20 cellular contexts compared by ENCODE assay signal in genomic region chr12:124352257-124352656, GRCh38. TPM values are rescaled to one million over a fixed set of nuclear protein-coding genes. Genes with fewer than 3 reads are reported as not detected.
DNase-seq lines count a peak whose midpoint lies in the region; ATAC-seq, FAIRE-seq and TF ChIP-seq lines count a peak whose summit lies in the region.
"Had no signal": no experiment of that assay in that cellular context is flagged by ENCODE, and none has a peak within 500 bp of the region (broad histone marks: within the 10 kb centered on the region; RNA-seq: fewer than 3 reads in every experiment).

No MANE protein-coding gene starts in this region.

- no peak for ATAC-seq in K562
- ATAC-seq: CD8-positive, alpha-beta T cell had no signal

- no peak for FAIRE-seq in K562 (lab: Jason Lieb, UNC)
- FAIRE-seq: A204.1, GM12892, GM18507 had no signal

- H3K4me3 ChIP-seq in BLaER1 = no peak overlapping the region
- H3K4me3 ChIP-seq in HL-60 (replicated peaks; ENCODE audit: insufficient read depth, low read length) = no peak overlapping the region
- no peak overlapping the region for H3K4me3 ChIP-seq in K562
- H3K4me3 ChIP-seq in sigmoid colon = no peak overlapping the region

- DNase-seq in HL-60 (ENCODE audit: low read depth in 1 of 2, low spot score in 1 of 2) = no peak
- no peak for DNase-seq in K562 (ENCODE audit: extremely low read depth in 1 of 4, low spot score in 3 of 4)
- no peak for DNase-seq in sigmoid colon
- DNase-seq in stimulated activated CD4-positive, alpha-beta T cell treated with anti-CD3 and anti-CD28 coated beads, Interleukin-4, amount 100 ng/mL, for 1 hour = no peak
- DNase-seq in MV-4-11 (lab: John Stamatoyannopoulos, UW) = no peak
- no peak for DNase-seq in NOMO-1 (lab: John Stamatoyannopoulos, UW; ENCODE audit: unreplicated experiment in 2 of 2)
- DNase-seq: CD8-positive, alpha-beta T cell; NCI-H1436; NCI-H1930; NCI-H345; NCI-H526; SHP77 treated with DMSO at 0.1 percent for 48 hours; SK-N-SH had no signal

- intact Hi-C loops in K562 (cut with micrococcal nuclease) (loop anchor here (10.0 kb wide), 1 partner anchor 123 kb away; no protein-coding TSS in a partner anchor), sigmoid colon (cut with DNase I) (no loop called here)

- TF ChIP-seq POLR2A in K562 (conservative IDR thresholded peaks at IDR 0.05) (no peak), sigmoid colon (IDR thresholded peaks at IDR 0.05) (no peak)

- H3K27me3 ChIP-seq in BLaER1 (no peaks in the 10 kb centered on the region), HL-60 (ENCODE audit: insufficient read depth, poor library complexity, severe bottlenecking) (no peaks in the 10 kb centered on the region), K562 (ENCODE audit: control insufficient read depth in 2 of 2, insufficient read depth in 2 of 2, low read length in 2 of 2) (no peaks in the 10 kb centered on the region), sigmoid colon (no peaks in the 10 kb centered on the region)
- H3K27me3 ChIP-seq: BE2C had no signal

- in situ Hi-C loops in K562 (cut with MboI) = no loop called here

- no peaks in the 10 kb centered on the region for H3K9me3 ChIP-seq in BLaER1
- no peaks in the 10 kb centered on the region for H3K9me3 ChIP-seq in K562 (replicated peaks; ENCODE audit: control insufficient read depth, insufficient read depth, low read depth, low read length)
- no peaks in the 10 kb centered on the region for H3K9me3 ChIP-seq in sigmoid colon
- H3K9me3 ChIP-seq: BE2C, SK-N-SH had no signal

- H3K9me1 ChIP-seq in K562 (ENCODE audit: control insufficient read depth, insufficient read depth, low read length) = no peaks in the 10 kb centered on the region

- H3K27ac ChIP-seq in BLaER1 (peak overlapping the region; percentile 52; the same call in 1 of the 2 replicates), HL-60 (replicated peaks) (peak overlapping the region; percentile 32), K562 (ENCODE audit: extremely low read depth, low read depth, low read length) (no peak overlapping the region), sigmoid colon (peak overlapping the region in 3 of 4 donors; percentile 30 to 50 (median 30))
- H3K27ac ChIP-seq: KMS-11 had no signal

- H3K4me1 ChIP-seq in BLaER1 = peaks cover 60% of the 10 kb centered on the region
- peaks cover 10 to 22% of the 10 kb centered on the region in 2 experiments for H3K4me1 ChIP-seq in K562 (replicated peaks in 1 of 2; ENCODE audit: control insufficient read depth in 2 of 2, insufficient read depth in 2 of 2, low read length in 2 of 2)
- peaks cover 0 to 13% (median 12%) of the 10 kb centered on the region in 4 donors for H3K4me1 ChIP-seq in sigmoid colon

- H3K9ac ChIP-seq in BLaER1 = no peak overlapping the region; the same call in 1 of the 2 replicates
- no peak overlapping the region; a peak in 1 of 4 replicates for H3K9ac ChIP-seq in K562 (ENCODE audit: insufficient read depth in 1 of 2, low read depth in 2 of 2, low read length in 2 of 2)
- H3K9ac ChIP-seq: KMS-11, SK-N-SH had no signal

- BruUV-seq in K562 (replicated peaks; lab: Mats Ljungman, UMichigan) = no TSS peak

- TF ChIP-seq EP300 in K562 (IDR thresholded peaks at IDR 0.05; ENCODE audit: low read length) (no peak), sigmoid colon (IDR thresholded peaks at IDR 0.05) (no peak)

- CTCF ChIA-PET in K562 (lab: Yijun Ruan, JAX; ENCODE audit: low intra/inter-chr PET ratio) = no interaction called here

- TF ChIP-seq RAD21 in K562 (CRISPR knock-in tag; conservative IDR thresholded peaks at IDR 0.05 in 1 of 2, IDR thresholded peaks at IDR 0.05 in 1 of 2) = no peak

- H4K20me1 ChIP-seq in BLaER1 (peaks cover 59% of the 10 kb centered on the region), K562 (replicated peaks; ENCODE audit: control insufficient read depth, insufficient read depth, low read length) (peaks cover 6% of the 10 kb centered on the region)

- H2AFZ ChIP-seq in K562 (ENCODE audit: low read depth, low read length) = no peak overlapping the region

- H3K4me2 ChIP-seq in BLaER1 (peak overlapping the region; percentile 75), K562 (ENCODE audit: insufficient read depth, low read length) (no peak overlapping the region)
- H3K4me2 ChIP-seq: KMS-11, SK-N-SH had no signal

- POLR2A ChIA-PET in K562 (lab: Yijun Ruan, JAX) = interaction anchor here (0.6 to 1.0 kb wide), 2 partner anchors 33 to 381 kb away, joined by 3 to 4 read pairs; no protein-coding TSS in a partner anchor

- H3K36me3 ChIP-seq in BLaER1 (peaks cover 99% of the 10 kb centered on the region), K562 (ENCODE audit: control insufficient read depth, insufficient read depth, low read length) (peaks cover 66% of the 10 kb centered on the region; the same call in 2 of the 3 replicates), sigmoid colon (peaks cover 28 to 100% (median 87%) of the 10 kb centered on the region in 4 donors)

- TF ChIP-seq CTCF in HL-60 (IDR thresholded peaks at IDR 0.05; ENCODE audit: insufficient read depth, low read length) (no peak), K562 (IDR thresholded peaks at IDR 0.05 in 2 of 3, conservative IDR thresholded peaks at IDR 0.05 in 1 of 3; ENCODE audit: insufficient read depth in 2 of 3, low read depth in 1 of 3, low read length in 3 of 3) (no peak), sigmoid colon (IDR thresholded peaks at IDR 0.05) (no peak)

- H3K79me2 ChIP-seq in K562 (ENCODE audit: control insufficient read depth, insufficient read depth, low read length) = no peaks in the 10 kb centered on the region

TF ChIP-seq in K562, 482 proteins besides CTCF, POLR2A, EP300 and RAD21:
- TF ChIP-seq MTA3 (IDR thresholded peaks at IDR 0.05; ENCODE audit: borderline replicate concordance) (no peak), RBM25 (IDR thresholded peaks at IDR 0.05; ENCODE audit: low read depth, low read length, severe bottlenecking) (peak; percentile 10), FOSL1 (tag; conservative IDR thresholded peaks at IDR 0.05) (no peak), ZNF121 (CRISPR knock-in tag; conservative IDR thresholded peaks at IDR 0.05) (peak; percentile 57; the same call in 1 of the 2 replicates)
TF ChIP-seq in K562: peak in this region for 2.

RNA-seq across cellular contexts. Expression of gene RFLNA, which starts 57.4 kb away (rescaled TPM):
- not detected in 2 replicates for total RNA-seq in K562 (2011; cell fraction: chromatin; rRNA removed; ENCODE audit: low replicate concordance)
- total RNA-seq in K562 (2011; cell fraction: nucleolus; rRNA removed) = not detected in 2 replicates
- not detected in 2 replicates for total RNA-seq in K562 (2011; cell fraction: nucleoplasm; rRNA removed)
- total RNA-seq in K562 (2014; rRNA removed) = not detected in 2 replicates
- not detected in 2 replicates for total RNA-seq in K562 (2014; rRNA removed; fragmentation: Illumina TruSeq; extraction: Trizol)
- total RNA-seq in K562 (2015; rRNA removed; fragmentation: Illumina TruSeq; extraction: Trizol) = not detected in 2 replicates
- total RNA-seq in K562 (2021) = not detected in 2 replicates
- not detected in 2 replicates for polyA plus RNA-seq in K562 (2011; rRNA removed)
- polyA plus RNA-seq in K562 (2011; cell fraction: cytosol; rRNA removed) = not detected in 2 replicates
- polyA plus RNA-seq in K562 (2011; cell fraction: nucleus; rRNA removed) = not detected in 2 replicates
- not detected in 2 replicates for polyA plus RNA-seq in K562 (2012)
- not detected in 2 replicates for polyA plus RNA-seq in K562 (2014; fragmentation: Illumina TruSeq; extraction: Trizol)
- polyA plus RNA-seq in K562 (2014; fragmentation: Nextera tagmentation; extraction: Ambion mirVana) = not detected
- polyA plus RNA-seq in K562 (2014; rRNA removed) = not detected in 2 replicates
- polyA minus RNA-seq in K562 (2011; rRNA and poly(A)+ RNA removed) = not detected in 2 replicates
- polyA minus RNA-seq in K562 (2011; cell fraction: cytosol; rRNA and poly(A)+ RNA removed) = not detected in 2 replicates
- polyA minus RNA-seq in K562 (2011; cell fraction: nucleus; rRNA and poly(A)+ RNA removed) = not detected in 2 replicates
- total RNA-seq in sigmoid colon = 1 to 10 TPM in 1 of 4 donors, under 1 TPM in 1, not detected in 2; 0.83 to 1.4 TPM
- polyA plus RNA-seq in sigmoid colon = 10 to 100 TPM; 17.6 to 57.1 (median 43.7) TPM
- total RNA-seq: CD8-positive, alpha-beta T cell; H4 had no signal
